1 cellular context compared by ENCODE assay signal in genomic region chr9:27573699-27574265, GRCh38.
TF ChIP-seq lines count a peak whose summit lies in the region.

No MANE protein-coding gene starts in this region.

TF ChIP-seq in Ishikawa, 13 proteins besides CTCF, POLR2A, EP300 and RAD21 (continued from another document):
- peak; percentile 56; the same call in 1 of the 2 replicates for TF ChIP-seq USF1 (IDR thresholded peaks at IDR 0.05)
- TF ChIP-seq MAX (IDR thresholded peaks at IDR 0.05), result peak; percentile 80
